ENCODE assay signal across 23 cellular contexts in the genomic region with DNA sequence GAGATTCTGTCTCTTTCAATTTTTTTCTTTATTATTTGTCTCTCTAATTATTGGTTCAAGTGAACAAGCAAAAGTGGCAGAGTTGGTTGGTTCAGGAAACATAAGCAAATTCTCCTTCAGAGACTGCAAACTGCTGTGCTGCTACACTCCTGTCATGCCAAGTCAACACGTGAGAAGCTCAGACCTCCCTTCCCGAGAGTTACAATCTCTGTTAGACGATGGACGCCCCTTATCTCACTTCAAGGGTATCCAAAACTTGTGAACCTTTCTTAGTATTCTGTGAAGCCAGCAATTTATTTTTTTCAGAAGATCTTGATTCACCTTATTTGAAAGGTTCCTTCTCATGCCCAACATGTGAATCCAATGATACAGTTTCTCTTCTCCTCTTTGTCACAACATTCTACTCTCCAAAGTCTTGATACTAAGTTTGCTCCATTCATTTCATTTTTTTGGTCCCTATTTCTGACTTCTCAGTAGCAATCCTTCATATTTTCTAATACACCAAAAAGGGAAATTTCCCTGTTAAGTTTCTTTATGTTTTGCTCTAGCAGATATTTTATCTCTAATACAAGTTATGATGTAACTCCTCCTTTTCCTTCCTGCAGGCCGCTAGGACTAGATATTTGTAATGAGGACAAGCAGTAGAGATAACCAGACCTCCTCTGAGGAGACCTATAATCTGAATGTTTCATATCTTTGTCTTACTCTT.
"Had no signal": no experiment of that assay in that cellular context is flagged by ENCODE, and none has a peak within 500 bp of the region (broad histone marks: within the 10 kb centered on the region; RNA-seq: fewer than 3 reads in every experiment).

No MANE protein-coding gene starts in this region.

- H3K27me3 ChIP-seq: esophagus muscularis mucosa, gastroesophageal sphincter, hepatocyte, right lobe of liver, suprapubic skin, thyroid gland had no signal

- H3K4me1 Mint-ChIP-seq: memory B cell; stimulated activated effector memory CD8-positive, alpha-beta T cell treated with anti-CD3 and anti-CD28 coated beads, Interleukin-12 subunit alpha, Interleukin-12 subunit beta, amount 100 ng/mL, for 72 hours had no signal

- DNase-seq: dermis blood vessel endothelial cell; foreskin fibroblast; glutamatergic neuron; kidney; left cardiac atrium; left ventricle myocardium inferior; lower lobe of right lung; psoas muscle; retina; right lobe of liver; stimulated activated CD4-positive, alpha-beta T cell treated with anti-CD3 and anti-CD28 coated beads, Interleukin-4, amount 100 ng/mL, for 1 hour; stimulated activated CD8-positive, alpha-beta memory T cell treated with anti-CD3 and anti-CD28 coated beads, Interleukin-4, amount 100 ng/mL, for 48 hours; stimulated activated naive CD8-positive, alpha-beta T cell treated with anti-CD3 and anti-CD28 coated beads, Interleukin-15, Interleukin-2, amounts not matched to agents 100 U/mL and 50 U/mL, for 24 hours; thyroid gland had no signal

- H3K27ac Mint-ChIP-seq: memory B cell; mesothelial cell of epicardium; natural killer cell treated with Interleukin-12 subunit alpha and Interleukin-12 subunit beta and Interleukin-15 and Interleukin-18, amount 100 ng/mL, for 72 hours; stimulated activated effector memory CD8-positive, alpha-beta T cell treated with anti-CD3 and anti-CD28 coated beads, Interleukin-12 subunit alpha, Interleukin-12 subunit beta, amount 100 ng/mL, for 72 hours; type B pancreatic cell had no signal

- H3K79me2 ChIP-seq: hepatocyte had no signal

- H3K36me3 ChIP-seq: esophagus muscularis mucosa, gastroesophageal sphincter, left ventricle myocardium inferior, lower lobe of right lung, right lobe of liver, suprapubic skin, thyroid gland had no signal

- H3K27me3 Mint-ChIP-seq: type B pancreatic cell had no signal

- H3K9me3 Mint-ChIP-seq: memory B cell; mesothelial cell of epicardium; stimulated activated effector memory CD8-positive, alpha-beta T cell treated with anti-CD3 and anti-CD28 coated beads, Interleukin-12 subunit alpha, Interleukin-12 subunit beta, amount 100 ng/mL, for 72 hours; type B pancreatic cell had no signal

- H3K9me3 ChIP-seq: esophagus muscularis mucosa, gastroesophageal sphincter, left ventricle myocardium inferior, lower lobe of right lung, psoas muscle, right lobe of liver, suprapubic skin, thyroid gland had no signal

- ATAC-seq: gastroesophageal sphincter; left cardiac atrium; lower lobe of right lung; natural killer cell treated with Interleukin-12 subunit alpha and Interleukin-12 subunit beta and Interleukin-15 and Interleukin-18, amount 100 ng/mL, for 72 hours; stimulated activated effector memory CD8-positive, alpha-beta T cell treated with anti-CD3 and anti-CD28 coated beads, Interleukin-12 subunit alpha, Interleukin-12 subunit beta, amount 100 ng/mL, for 72 hours; stimulated activated naive CD8-positive, alpha-beta T cell treated with anti-CD3 and anti-CD28 coated beads, Interleukin-15, Interleukin-2, amounts not matched to agents 100 U/mL and 50 U/mL, for 24 hours had no signal

- H3K27ac ChIP-seq: esophagus muscularis mucosa, gastroesophageal sphincter, hepatocyte, left ventricle myocardium inferior, lower lobe of right lung, psoas muscle, right lobe of liver, suprapubic skin, thyroid gland had no signal

- H2AFZ ChIP-seq: hepatocyte had no signal

- H3K4me3 Mint-ChIP-seq: memory B cell; mesothelial cell of epicardium; natural killer cell treated with Interleukin-12 subunit alpha and Interleukin-12 subunit beta and Interleukin-15 and Interleukin-18, amount 100 ng/mL, for 72 hours; stimulated activated effector memory CD8-positive, alpha-beta T cell treated with anti-CD3 and anti-CD28 coated beads, Interleukin-12 subunit alpha, Interleukin-12 subunit beta, amount 100 ng/mL, for 72 hours; type B pancreatic cell had no signal

- H3K4me1 ChIP-seq: gastroesophageal sphincter, lower lobe of right lung, psoas muscle, right lobe of liver, suprapubic skin, thyroid gland had no signal

- H3K4me3 ChIP-seq: esophagus muscularis mucosa, gastroesophageal sphincter, hepatocyte, left ventricle myocardium inferior, lower lobe of right lung, psoas muscle, right lobe of liver, suprapubic skin, thyroid gland had no signal

- H3K36me3 Mint-ChIP-seq: memory B cell; mesothelial cell of epicardium; natural killer cell treated with Interleukin-12 subunit alpha and Interleukin-12 subunit beta and Interleukin-15 and Interleukin-18, amount 100 ng/mL, for 72 hours; stimulated activated effector memory CD8-positive, alpha-beta T cell treated with anti-CD3 and anti-CD28 coated beads, Interleukin-12 subunit alpha, Interleukin-12 subunit beta, amount 100 ng/mL, for 72 hours; type B pancreatic cell had no signal

- H3K4me2 ChIP-seq: hepatocyte had no signal
